In genomic region chr5:34511481-34511880, GRCh38 we compare ENCODE assay signal across 2 cellular contexts.
TF ChIP-seq lines count a peak whose summit lies in the region.

No MANE protein-coding gene starts in this region.

TF ChIP-seq in IMR-90, 13 proteins besides CTCF, POLR2A, EP300 and RAD21:
- TF ChIP-seq SMC3 (IDR thresholded peaks at IDR 0.05; ENCODE audit: low read depth, low read length), result no peak
- no peak for TF ChIP-seq MAZ (IDR thresholded peaks at IDR 0.05; ENCODE audit: borderline replicate concordance, low read depth, low read length)
- TF ChIP-seq CHD1 (IDR thresholded peaks at IDR 0.05; ENCODE audit: low read depth, low read length), result no peak
- TF ChIP-seq ELK1 (IDR thresholded peaks at IDR 0.05; ENCODE audit: borderline replicate concordance, low read depth, low read length), result no peak
- no peak for TF ChIP-seq MAFK (IDR thresholded peaks at IDR 0.05; ENCODE audit: low read depth, low read length)
- TF ChIP-seq RCOR1 (IDR thresholded peaks at IDR 0.05; ENCODE audit: insufficient replicate concordance, low read length), result no peak
- no peak for TF ChIP-seq BHLHE40 (IDR thresholded peaks at IDR 0.05; ENCODE audit: low read depth, low read length)
- TF ChIP-seq USF2 (IDR thresholded peaks at IDR 0.05; ENCODE audit: low read depth, low read length), result no peak
- TF ChIP-seq FOS (IDR thresholded peaks at IDR 0.05; ENCODE audit: low read depth, low read length), result no peak
- no peak for TF ChIP-seq NFE2L2 (IDR thresholded peaks at IDR 0.05; ENCODE audit: low read depth, low read length)
- TF ChIP-seq CEBPB (IDR thresholded peaks at IDR 0.05; ENCODE audit: low read depth, low read length), result no peak
- TF ChIP-seq RFX5 (IDR thresholded peaks at IDR 0.05; ENCODE audit: low read depth, low read length), result no peak

TF ChIP-seq in endothelial cell of umbilical vein, 7 proteins besides CTCF, POLR2A, EP300 and RAD21:
- TF ChIP-seq FOS (IDR thresholded peaks at IDR 0.05; ENCODE audit: borderline replicate concordance, insufficient read depth, low read length) (no peak), GATA2 (IDR thresholded peaks at IDR 0.05; ENCODE audit: insufficient read depth, insufficient read length, low read depth, low read length) (no peak), MAX (IDR thresholded peaks at IDR 0.05; ENCODE audit: insufficient read depth, insufficient read length) (no peak), MYC (IDR thresholded peaks at IDR 0.05; ENCODE audit: low read depth, low read length) (no peak), JUN (IDR thresholded peaks at IDR 0.05; ENCODE audit: borderline replicate concordance, insufficient read depth, insufficient read length, low read depth) (no peak), EZH2 (IDR thresholded peaks at IDR 0.05; ENCODE audit: borderline replicate concordance, low read depth, low read length, severe bottlenecking) (no peak), POLR2AphosphoS5 (IDR thresholded peaks at IDR 0.05; ENCODE audit: insufficient read depth, low read depth, low read length) (no peak)
TF ChIP-seq in endothelial cell of umbilical vein: peak in this region for 0.
